In the genomic region with DNA sequence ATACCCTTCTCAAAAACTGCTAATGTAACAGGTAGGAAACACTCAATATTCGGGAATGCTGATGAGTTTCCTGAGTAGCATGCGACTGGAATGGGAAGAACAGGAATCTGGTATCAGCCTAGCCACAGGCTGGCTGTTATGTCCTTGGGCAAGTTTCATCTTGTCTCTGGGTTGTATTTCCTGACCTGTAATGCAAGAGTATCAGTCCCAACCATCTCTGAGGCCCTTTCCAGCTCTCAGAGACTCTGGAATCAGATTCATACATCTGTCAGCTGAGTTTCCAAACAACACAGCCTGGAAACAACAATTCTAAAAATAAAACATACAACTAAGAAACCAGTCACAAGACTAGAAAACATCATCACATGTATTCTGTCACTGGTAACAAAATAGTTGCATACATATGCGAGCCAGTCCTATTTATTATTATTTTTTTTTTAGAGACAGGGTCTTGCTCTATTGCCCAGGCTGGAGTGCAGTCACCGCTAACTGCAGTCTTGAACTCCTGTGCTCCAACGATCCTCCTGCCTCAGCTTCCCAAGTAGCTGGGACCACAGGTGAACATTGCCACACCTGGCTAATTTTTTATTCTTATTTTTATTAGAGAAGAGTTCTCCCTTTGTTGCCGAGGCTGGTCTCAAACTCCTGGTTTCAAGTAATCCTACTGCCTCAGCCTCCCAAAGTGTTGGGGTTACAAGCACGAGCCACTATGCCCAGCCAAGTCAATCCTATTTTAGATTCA, we compare ENCODE assay signal across 1 cellular context.
TF ChIP-seq lines count a peak whose summit lies in the region.

No MANE protein-coding gene starts in this region.

TF ChIP-seq in K562, 482 proteins besides CTCF, POLR2A, EP300 and RAD21:
- TF ChIP-seq ZFP30 (CRISPR knock-in tag; IDR thresholded peaks at IDR 0.05; ENCODE audit: borderline replicate concordance) (no peak), RBM25 (IDR thresholded peaks at IDR 0.05; ENCODE audit: low read depth, low read length, severe bottlenecking) (peak; percentile 53), GTF2E2 (tag; IDR thresholded peaks at IDR 0.05) (peak; percentile 67), ARID1B (IDR thresholded peaks at IDR 0.05) (0 out of 2 replicates have a peak, but pooled peaks have one; percentile 22), MEF2D (tag; conservative IDR thresholded peaks at IDR 0.05; ENCODE audit: low read depth) (peak; percentile 89), HBP1 (CRISPR knock-in tag; IDR thresholded peaks at IDR 0.05) (no peak), HNRNPLL (IDR thresholded peaks at IDR 0.05; ENCODE audit: low read depth, low read length, poor library complexity, severe bottlenecking) (no peak), CBX1 (IDR thresholded peaks at IDR 0.05; ENCODE audit: low read depth) (no peak), SOX6 (IDR thresholded peaks at IDR 0.05) (0 out of 2 replicates have a peak, but pooled peaks have one; percentile 18), ELF2 (CRISPR knock-in tag; IDR thresholded peaks at IDR 0.05) (no peak), CBFA2T3 (IDR thresholded peaks at IDR 0.05) (0 out of 2 replicates have a peak, but pooled peaks have one; percentile 15), FOXJ2 (tag; IDR thresholded peaks at IDR 0.05) (peak; percentile 97), ETV1 (tag; conservative IDR thresholded peaks at IDR 0.05; ENCODE audit: low read depth) (0 out of 2 replicates have a peak, but pooled peaks have one; percentile 18), TAL1 (IDR thresholded peaks at IDR 0.05) (peak; percentile 28; the same call in 1 of the 2 replicates), ZNF766 (CRISPR knock-in tag; conservative IDR thresholded peaks at IDR 0.05) (peak; percentile 76)
- TF ChIP-seq, protein P1, sequence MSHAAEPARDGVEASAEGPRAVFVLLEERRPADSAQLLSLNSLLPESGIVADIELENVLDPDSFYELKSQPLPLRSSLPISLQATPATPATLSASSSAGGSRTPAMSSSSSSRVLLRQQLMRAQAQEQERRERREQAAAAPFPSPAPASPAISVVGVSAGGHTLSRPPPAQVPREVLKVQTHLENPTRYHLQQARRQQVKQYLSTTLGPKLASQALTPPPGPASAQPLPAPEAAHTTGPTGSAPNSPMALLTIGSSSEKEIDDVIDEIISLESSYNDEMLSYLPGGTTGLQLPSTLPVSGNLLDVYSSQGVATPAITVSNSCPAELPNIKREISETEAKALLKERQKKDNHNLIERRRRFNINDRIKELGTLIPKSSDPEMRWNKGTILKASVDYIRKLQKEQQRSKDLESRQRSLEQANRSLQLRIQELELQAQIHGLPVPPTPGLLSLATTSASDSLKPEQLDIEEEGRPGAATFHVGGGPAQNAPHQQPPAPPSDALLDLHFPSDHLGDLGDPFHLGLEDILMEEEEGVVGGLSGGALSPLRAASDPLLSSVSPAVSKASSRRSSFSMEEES (CRISPR knock-in tag; IDR thresholded peaks at IDR 0.05) = 0 out of 2 replicates have a peak, but pooled peaks have one; percentile 11
